Comparison of ENCODE assay signal across 8 cellular contexts in the genomic region with DNA sequence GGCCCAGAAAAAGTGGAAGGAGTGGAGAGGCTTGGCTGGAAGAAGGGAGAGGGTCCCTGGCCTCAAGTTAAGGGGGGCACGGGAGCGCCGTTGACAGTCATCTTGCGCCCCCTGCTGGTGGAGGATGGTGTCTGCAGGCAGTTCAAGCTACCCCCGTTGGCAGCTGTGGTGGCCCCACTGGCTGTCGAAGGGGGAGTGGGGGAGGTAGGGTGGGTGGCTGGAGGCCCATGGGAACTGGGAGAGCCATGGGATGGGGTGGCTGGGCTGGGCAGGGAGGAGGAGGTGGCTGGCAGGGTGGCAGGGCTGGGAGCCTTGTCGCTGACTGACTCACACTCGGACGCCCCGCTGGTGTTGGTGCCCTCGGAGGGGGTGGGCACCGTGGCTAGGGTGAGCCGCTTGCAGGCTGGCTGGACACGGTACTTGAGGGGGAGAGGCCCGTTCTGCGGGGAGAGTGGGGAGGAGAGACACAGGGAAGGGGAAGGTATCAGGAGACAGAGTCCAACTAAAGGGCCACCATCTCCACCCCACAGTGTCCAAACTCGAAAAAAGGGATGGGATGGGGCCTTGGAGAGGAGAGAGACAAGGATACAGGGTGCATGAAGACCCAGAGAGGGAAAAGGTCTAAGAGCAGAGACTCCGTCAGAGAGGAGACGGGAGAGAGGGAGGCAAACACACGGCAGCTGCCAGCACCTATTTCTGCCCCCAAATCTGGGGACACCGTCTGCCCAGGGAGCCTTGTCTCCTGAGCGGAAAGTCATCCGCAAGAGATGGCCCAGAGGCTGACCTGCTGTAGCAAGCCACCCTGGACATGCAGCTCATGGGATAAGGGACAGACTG. TPM values are rescaled to one million over a fixed set of nuclear protein-coding genes. Genes with fewer than 3 reads are reported as not detected.
DNase-seq lines count a peak whose midpoint lies in the region; ATAC-seq and TF ChIP-seq lines count a peak whose summit lies in the region.

No MANE protein-coding gene starts in this region.

- H3K9me3 ChIP-seq in GM23248 (ENCODE audit: low read depth): no peaks in the 10 kb centered on the region
- H3K9me3 ChIP-seq in SK-N-SH: no peaks in the 10 kb centered on the region
- H3K9me3 ChIP-seq in right atrium auricular region: no peaks in the 10 kb centered on the region

- peaks cover 2% of the 10 kb centered on the region for H3K27me3 Mint-ChIP-seq in activated naive CD8-positive, alpha-beta T cell treated with anti-CD3 and anti-CD28 coated beads, Interleukin-2, amount 50 U/mL, for 24 hours

- H3F3A ChIP-seq in GM23248 (ENCODE audit: insufficient read depth) (peaks cover 21% of the 10 kb centered on the region; the same call in 1 of the 2 replicates), SK-N-SH (replicated peaks; ENCODE audit: insufficient read depth) (peaks cover 44% of the 10 kb centered on the region)

- in situ Hi-C loops in GM23248 (cut with MboI): no loop called here

- no peak overlapping the region for H3K4me3 Mint-ChIP-seq in activated naive CD8-positive, alpha-beta T cell treated with anti-CD3 and anti-CD28 coated beads, Interleukin-2, amount 50 U/mL, for 24 hours

- H4K20me1 ChIP-seq in GM23248 (ENCODE audit: insufficient read depth): no peaks in the 10 kb centered on the region
- peaks cover 39% of the 10 kb centered on the region; the same call in 1 of the 2 replicates for H4K20me1 ChIP-seq in SK-N-SH (ENCODE audit: insufficient read depth)

- CTCF ChIA-PET in SK-N-SH (lab: Yijun Ruan, JAX): interaction anchor here (0.6 to 7.4 kb wide), 40 partner anchors 9 to 1584 kb away, joined by 3 to 93 read pairs (median 4); a partner anchor contains a TSS

- peaks cover 41% of the 10 kb centered on the region for H3K4me1 Mint-ChIP-seq in activated naive CD8-positive, alpha-beta T cell treated with anti-CD3 and anti-CD28 coated beads, Interleukin-2, amount 50 U/mL, for 24 hours

- no peaks in the 10 kb centered on the region for H3K27me3 ChIP-seq in GM23248 (replicated peaks; ENCODE audit: insufficient read depth)
- H3K27me3 ChIP-seq in SK-N-SH (ENCODE audit: insufficient read depth): no peaks in the 10 kb centered on the region
- H3K27me3 ChIP-seq in right atrium auricular region: no peaks in the 10 kb centered on the region

- H3K9me2 ChIP-seq in GM23248 (ENCODE audit: insufficient read depth) (no peaks in the 10 kb centered on the region), SK-N-SH (no peaks in the 10 kb centered on the region)

- POLR2A ChIA-PET in SK-N-SH (lab: Yijun Ruan, JAX): interaction anchor here (0.6 to 2.2 kb wide), 6 partner anchors 11 to 1387 kb away, joined by 3 to 9 read pairs (median 7); no protein-coding TSS in a partner anchor

- peaks cover 9% of the 10 kb centered on the region; the same call in 1 of the 2 replicates for H3K36me3 ChIP-seq in GM23248 (ENCODE audit: low read depth)
- peaks cover 17 to 49% of the 10 kb centered on the region in 2 experiments for H3K36me3 ChIP-seq in SK-N-SH (replicated peaks in 1 of 2; ENCODE audit: control insufficient read depth in 1 of 2, insufficient read depth in 2 of 2, low read length in 1 of 2)
- peaks cover 46% of the 10 kb centered on the region for H3K36me3 ChIP-seq in right atrium auricular region

- peak overlapping the region; percentile 95 for H3K27ac Mint-ChIP-seq in activated naive CD8-positive, alpha-beta T cell treated with anti-CD3 and anti-CD28 coated beads, Interleukin-2, amount 50 U/mL, for 24 hours

- no peak for ATAC-seq in activated naive CD8-positive, alpha-beta T cell treated with anti-CD3 and anti-CD28 coated beads, Interleukin-2, amount 50 U/mL, for 24 hours
- ATAC-seq in GM21515 (IDR thresholded peaks at IDR 0.05; ENCODE audit: unreplicated experiment) (no peak), GM19455 (IDR thresholded peaks at IDR 0.05; ENCODE audit: unreplicated experiment) (no peak)

- TF ChIP-seq CTCF in AG09319 (IDR thresholded peaks at IDR 0.05; ENCODE audit: low read depth, low read length) (peak; percentile 91), SK-N-SH (IDR thresholded peaks at IDR 0.05) (peak; percentile 95), right atrium auricular region (IDR thresholded peaks at IDR 0.05) (peak; percentile 92 to 98)

- peak; percentile 75 for TF ChIP-seq RAD21 in SK-N-SH (IDR thresholded peaks at IDR 0.05; ENCODE audit: low read length)

- peaks cover 10% of the 10 kb centered on the region for H3K36me3 Mint-ChIP-seq in activated naive CD8-positive, alpha-beta T cell treated with anti-CD3 and anti-CD28 coated beads, Interleukin-2, amount 50 U/mL, for 24 hours (ENCODE audit: low read depth)

- H3K9ac ChIP-seq in GM23248 (no peak overlapping the region), SK-N-SH (no peak overlapping the region)

- H3K79me2 ChIP-seq in GM23248 (ENCODE audit: insufficient read depth): peaks cover 30% of the 10 kb centered on the region
- peaks cover 47% of the 10 kb centered on the region for H3K79me2 ChIP-seq in SK-N-SH (ENCODE audit: insufficient read depth)

- H3K4me3 ChIP-seq in GM23248 (no peak overlapping the region), SK-N-SH (ENCODE audit: low read depth in 2 of 2, low read length in 1 of 2) (no peak overlapping the region; a peak in 2 of 4 replicates), right atrium auricular region (no peak overlapping the region)

- TF ChIP-seq EP300 in SK-N-SH (IDR thresholded peaks at IDR 0.05; ENCODE audit: borderline replicate concordance in 1 of 2, low read depth in 1 of 2, low read length in 1 of 2): no peak

- H2AFZ ChIP-seq in GM23248: no peak overlapping the region
- H2AFZ ChIP-seq in SK-N-SH (ENCODE audit: low read depth): no peak overlapping the region

- H3K4me2 ChIP-seq in GM23248 (ENCODE audit: unreplicated experiment) (no peak overlapping the region), SK-N-SH (no peak overlapping the region; the same call in 1 of the 2 replicates)

- no peaks in the 10 kb centered on the region for H3K9me3 Mint-ChIP-seq in activated naive CD8-positive, alpha-beta T cell treated with anti-CD3 and anti-CD28 coated beads, Interleukin-2, amount 50 U/mL, for 24 hours

- DNase-seq in AG09319 (ENCODE audit: extremely low read depth, low read depth) (no peak), GM23248 (peak; percentile 50), SK-N-SH (peak; percentile 92), right atrium auricular region (ENCODE audit: low spot score) (no peak)
- peak; percentile 87 for DNase-seq in activated naive CD8-positive, alpha-beta T cell treated with anti-CD3 and anti-CD28 coated beads, Interleukin-2, amount 50 U/mL, for 24 hours
- DNase-seq in stimulated activated CD4-positive, alpha-beta T cell treated with anti-CD3 and anti-CD28 coated beads, Interleukin-15, amount 100 ng/mL, for 24 hours: peak; percentile 80

- no peak overlapping the region for H3K27ac ChIP-seq in GM23248
- peak overlapping the region in 1 of 2 experiments; percentile 71; a peak in 3 of 4 replicates for H3K27ac ChIP-seq in SK-N-SH (ENCODE audit: low read depth in 2 of 2, low read length in 1 of 2)
- peak overlapping the region in 1 of 2 donors; percentile 34 for H3K27ac ChIP-seq in right atrium auricular region

- WGBS in GM23248 (ENCODE audit: low coverage in 1 of 2, low lambda C conversion rate in 2 of 2, missing lambda C conversion rate in 2 of 2), 2 experiments: 40 to 44% methylated on average over 16 to 23 of the region's 23 CpGs
- 46% methylated on average over 16 of the region's 23 CpGs for WGBS in SK-N-SH (ENCODE audit: low lambda C conversion rate)

- peaks cover 17% of the 10 kb centered on the region; the same call in 1 of the 2 replicates for H3K4me1 ChIP-seq in GM23248 (ENCODE audit: insufficient read depth)
- H3K4me1 ChIP-seq in SK-N-SH (ENCODE audit: control insufficient read depth in 1 of 2, insufficient read depth in 2 of 2, low read depth in 1 of 2, low read length in 1 of 2): peaks cover 8 to 58% of the 10 kb centered on the region in 2 experiments; a peak in 1 of 4 replicates
- H3K4me1 ChIP-seq in right atrium auricular region: peaks cover 0 to 56% of the 10 kb centered on the region in 2 donors

TF ChIP-seq in SK-N-SH, 30 proteins besides CTCF, POLR2A, EP300 and RAD21 (continues in another document):
- peak; percentile 40; the same call in 1 of the 2 replicates for TF ChIP-seq MXI1 (IDR thresholded peaks at IDR 0.05; ENCODE audit: low read depth, low read length)
- peak; percentile 59 for TF ChIP-seq SMC3 (IDR thresholded peaks at IDR 0.05; ENCODE audit: low read depth, low read length)
- no peak for TF ChIP-seq CHD2 (IDR thresholded peaks at IDR 0.05; ENCODE audit: low read length, partially characterized antibody)
- TF ChIP-seq, protein P1, sequence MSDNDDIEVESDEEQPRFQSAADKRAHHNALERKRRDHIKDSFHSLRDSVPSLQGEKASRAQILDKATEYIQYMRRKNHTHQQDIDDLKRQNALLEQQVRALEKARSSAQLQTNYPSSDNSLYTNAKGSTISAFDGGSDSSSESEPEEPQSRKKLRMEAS (IDR thresholded peaks at IDR 0.05; ENCODE audit: low read depth): no peak
- TF ChIP-seq RCOR1 (IDR thresholded peaks at IDR 0.05; ENCODE audit: low read length): no peak

RNA-seq across cellular contexts. Expression of a gene that starts 5.2 kb away (rescaled TPM):
- total RNA-seq in GM23248 (2014; rRNA removed; shearing (Covaris generic)): 6.1 and 7.2 TPM in 2 replicates
- 44.6 and 49.9 TPM in 2 replicates for polyA plus RNA-seq in GM23248 (2016; fragmentation: Nextera tagmentation; extraction: Ambion mirVana)
- polyA plus RNA-seq in SK-N-SH (2012; rRNA removed): 12.9 and 16.5 TPM in 2 replicates
- 9.3 and 10.9 TPM in 2 replicates for polyA plus RNA-seq in SK-N-SH (2012; cell fraction: cytosol; rRNA removed)
- 5.9 and 8.6 TPM in 2 replicates for polyA plus RNA-seq in SK-N-SH (2012; cell fraction: nucleus; rRNA removed)
- 10 to 100 TPM; 17.2 to 20.0 TPM for total RNA-seq in right atrium auricular region

RNA-seq across cellular contexts. Expression of a gene that starts 12.8 kb away (rescaled TPM):
- total RNA-seq in GM23248 (2014; rRNA removed; shearing (Covaris generic)): 3.5 and 3.8 TPM in 2 replicates
- polyA plus RNA-seq in GM23248 (2016; fragmentation: Nextera tagmentation; extraction: Ambion mirVana): 4.6 and 5.5 TPM in 2 replicates
- 24.2 and 39.8 TPM in 2 replicates for polyA plus RNA-seq in SK-N-SH (2012; rRNA removed)
- 23.0 and 26.3 TPM in 2 replicates for polyA plus RNA-seq in SK-N-SH (2012; cell fraction: cytosol; rRNA removed)
- 54.1 and 67.6 TPM in 2 replicates for polyA plus RNA-seq in SK-N-SH (2012; cell fraction: nucleus; rRNA removed)
- 10 to 100 TPM in 1 of 2 donors, 1 to 10 TPM in 1; 5.9 to 12.1 TPM for total RNA-seq in right atrium auricular region

RNA-seq across cellular contexts. Expression of a gene that starts 17.2 kb away (rescaled TPM):
- 149 and 227 TPM in 2 replicates for total RNA-seq in GM23248 (2014; rRNA removed; shearing (Covaris generic))
- polyA plus RNA-seq in GM23248 (2016; fragmentation: Nextera tagmentation; extraction: Ambion mirVana) (308 and 310 TPM in 2 replicates), SK-N-SH (2012; rRNA removed) (480 and 533 TPM in 2 replicates)
- 326 and 421 TPM in 2 replicates for polyA plus RNA-seq in SK-N-SH (2012; cell fraction: cytosol; rRNA removed)
- polyA plus RNA-seq in SK-N-SH (2012; cell fraction: nucleus; rRNA removed): 286 and 336 TPM in 2 replicates
- total RNA-seq in right atrium auricular region: 100 to 1,000 TPM; 185 to 200 TPM

RNA-seq across cellular contexts. Expression of a gene that starts 30.3 kb away (rescaled TPM):
- 13.5 and 18.9 TPM in 2 replicates for total RNA-seq in GM23248 (2014; rRNA removed; shearing (Covaris generic))
- 2.4 and 3.1 TPM in 2 replicates for polyA plus RNA-seq in GM23248 (2016; fragmentation: Nextera tagmentation; extraction: Ambion mirVana)
- 41.5 and 43.6 TPM in 2 replicates for polyA plus RNA-seq in SK-N-SH (2012; rRNA removed)
- 11.5 and 18.3 TPM in 2 replicates for polyA plus RNA-seq in SK-N-SH (2012; cell fraction: cytosol; rRNA removed)
- 118 and 131 TPM in 2 replicates for polyA plus RNA-seq in SK-N-SH (2012; cell fraction: nucleus; rRNA removed)
- 10 to 100 TPM; 38.6 to 71.6 TPM for total RNA-seq in right atrium auricular region

Comparison
In these comparisons a context has a peak if more than half of its experiments do, and no peak if none do; other contexts are left out.
1. DNase-seq: peak in GM23248 (single experiment), SK-N-SH (single experiment), activated naive CD8-positive, alpha-beta T cell treated with anti-CD3 and anti-CD28 coated beads, Interleukin-2, amount 50 U/mL, for 24 hours (single experiment) and stimulated activated CD4-positive, alpha-beta T cell treated with anti-CD3 and anti-CD28 coated beads, Interleukin-15, amount 100 ng/mL, for 24 hours (single experiment); none in AG09319 (single experiment) and right atrium auricular region (single experiment).
2. Peak in every context shown above with its lines, with median percentiles within 50 percentile points of each other: CTCF ChIP-seq.